ENCODE assay signal across 1 cellular context in genomic region chr9:113623851-113624485, GRCh38.
TF ChIP-seq lines count a peak whose summit lies in the region.

No MANE protein-coding gene starts in this region.

TF ChIP-seq in H1, 55 proteins besides CTCF, POLR2A, EP300 and RAD21:
- TF ChIP-seq POU5F1 (IDR thresholded peaks at IDR 0.05; ENCODE audit: low read depth, low read length) (no peak), RFX5 (IDR thresholded peaks at IDR 0.05; ENCODE audit: borderline replicate concordance, low read depth, low read length) (no peak), CHD1 (IDR thresholded peaks at IDR 0.05; ENCODE audit: low read depth, low read length) (no peak), SIX5 (IDR thresholded peaks at IDR 0.05; ENCODE audit: low read depth, low read length) (no peak), GTF2F1 (IDR thresholded peaks at IDR 0.05; ENCODE audit: borderline replicate concordance, low read depth, low read length) (no peak), SP2 (IDR thresholded peaks at IDR 0.05; ENCODE audit: low read length) (no peak), TAF1 (IDR thresholded peaks at IDR 0.05; ENCODE audit: low read depth, low read length) (no peak), PHF8 (conservative IDR thresholded peaks at IDR 0.05; ENCODE audit: low read depth, low read length) (no peak), JUND (IDR thresholded peaks at IDR 0.05; ENCODE audit: low read length) (no peak), USF2 (IDR thresholded peaks at IDR 0.05; ENCODE audit: low read length) (no peak), CBX5 (IDR thresholded peaks at IDR 0.05; ENCODE audit: low read depth, low read length) (no peak), CHD7 (IDR thresholded peaks at IDR 0.05; ENCODE audit: insufficient replicate concordance, low read length) (no peak), SRF (IDR thresholded peaks at IDR 0.05; ENCODE audit: low read depth, low read length) (no peak), NANOG (IDR thresholded peaks at IDR 0.05; ENCODE audit: insufficient read depth, low read depth, low read length, poor library complexity, severe bottlenecking) (no peak), FOSL1 (IDR thresholded peaks at IDR 0.05; ENCODE audit: insufficient read depth, low read depth, low read length) (no peak)
